3 cellular contexts compared by ENCODE assay signal in the genomic region with DNA sequence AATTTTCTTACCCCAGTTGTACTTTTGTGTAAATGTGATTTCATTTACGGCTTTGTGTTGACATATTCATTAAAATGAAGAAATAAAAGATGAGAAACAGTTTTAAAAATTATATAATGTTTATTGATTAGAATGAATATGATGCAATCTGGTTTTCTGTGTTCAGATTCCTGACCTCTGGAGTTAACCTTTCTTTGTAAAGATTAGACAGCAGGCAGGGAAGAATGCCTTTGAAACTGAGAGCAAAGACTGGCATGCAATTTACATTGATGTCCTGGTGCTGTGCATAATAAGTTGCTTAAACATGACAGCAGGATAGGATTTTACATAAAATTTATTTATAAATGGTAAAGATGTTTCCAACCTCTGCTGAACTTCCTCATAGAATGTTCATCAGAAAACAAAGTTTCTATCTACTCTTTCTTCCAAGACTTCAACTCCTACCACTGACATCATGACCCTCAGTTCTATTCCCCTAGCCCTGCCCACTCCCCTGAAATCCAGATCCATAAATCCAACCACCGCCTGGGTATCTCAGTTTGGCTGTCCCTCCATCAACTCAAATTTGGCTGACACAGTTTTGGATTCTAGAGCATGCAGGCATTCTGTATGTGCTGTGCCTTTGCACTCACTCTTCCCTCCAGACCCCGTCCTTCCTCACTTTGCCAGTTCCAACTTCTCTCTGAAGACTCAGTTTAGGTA.
TF ChIP-seq lines count a peak whose summit lies in the region.

No MANE protein-coding gene starts in this region.

TF ChIP-seq in A549, 52 proteins besides CTCF, POLR2A, EP300 and RAD21:
- TF ChIP-seq CEBPB (IDR thresholded peaks at IDR 0.05) (0 out of 4 replicates have a peak, but pooled peaks of 1 of the 2 experiments have one; percentile 3), PBX3 (IDR thresholded peaks at IDR 0.05) (no peak)

TF ChIP-seq in WTC11, 78 proteins besides CTCF, POLR2A, EP300 and RAD21:
- peak; percentile 89 for TF ChIP-seq GABPB1 (CRISPR knock-in tag; IDR thresholded peaks at IDR 0.05)
- TF ChIP-seq STAT6 (CRISPR knock-in tag; conservative IDR thresholded peaks at IDR 0.05; ENCODE audit: low read depth): no peak
TF ChIP-seq in WTC11: peak in this region for 1.

TF ChIP-seq in GM12891, 5 proteins besides CTCF, POLR2A, EP300 and RAD21:
- no peak for TF ChIP-seq TAF1 (IDR thresholded peaks at IDR 0.05; ENCODE audit: low read depth, low read length)
- TF ChIP-seq SPI1 (IDR thresholded peaks at IDR 0.05; ENCODE audit: low read depth, low read length): no peak
- no peak for TF ChIP-seq POLR2AphosphoS5 (IDR thresholded peaks at IDR 0.05; ENCODE audit: low read depth, low read length)
- no peak for TF ChIP-seq POU2F2 (IDR thresholded peaks at IDR 0.05; ENCODE audit: low read depth, low read length)
- TF ChIP-seq PAX5 (IDR thresholded peaks at IDR 0.05; ENCODE audit: insufficient read depth, low read length, severe bottlenecking): no peak
